In the genomic region with DNA sequence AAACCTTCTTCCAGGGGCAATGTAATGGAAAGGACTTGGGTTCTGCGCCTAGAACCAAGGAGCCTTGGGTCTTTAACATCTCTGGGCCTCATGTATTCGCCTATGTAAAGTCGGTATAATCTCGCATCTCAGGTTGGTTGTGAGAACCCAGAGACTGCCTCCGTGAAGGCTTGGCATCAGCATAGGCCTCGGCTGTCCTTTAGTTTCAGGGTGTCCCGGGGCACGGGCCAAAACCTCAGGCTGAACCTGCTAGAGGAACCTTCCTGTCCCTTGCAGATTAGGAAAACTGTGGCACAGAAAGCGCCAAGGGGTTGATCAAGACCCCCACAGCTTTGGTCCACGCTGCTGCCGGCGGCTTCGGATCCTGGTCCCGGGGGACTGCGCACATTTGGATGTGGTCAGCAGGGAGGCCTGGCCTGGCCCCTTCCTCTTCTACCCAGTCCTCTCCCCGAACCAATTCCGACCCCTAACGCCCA, we compare ENCODE assay signal across 1 cellular context.
A peak's percentile ranks its signal among the peaks of the same experiment; 100 is the strongest.
TF ChIP-seq lines count a peak whose summit lies in the region.

No MANE protein-coding gene starts in this region.

TF ChIP-seq in HepG2, 621 proteins besides CTCF, POLR2A, EP300 and RAD21 (continues in another document):
- TF ChIP-seq LRRFIP1 (CRISPR knock-in tag; conservative IDR thresholded peaks at IDR 0.05): 0 out of 2 replicates have a peak, but pooled peaks have one; percentile 2
- TF ChIP-seq ZNF24 (IDR thresholded peaks at IDR 0.05): no peak
- TF ChIP-seq ZNF557 (CRISPR knock-in tag; IDR thresholded peaks at IDR 0.05): 0 out of 2 replicates have a peak, but pooled peaks have one; percentile 46
- TF ChIP-seq ZBTB42 (CRISPR knock-in tag; IDR thresholded peaks at IDR 0.05): no peak
- 0 out of 2 replicates have a peak, but pooled peaks have one; percentile 15 for TF ChIP-seq HBP1 (CRISPR knock-in tag; IDR thresholded peaks at IDR 0.05; ENCODE audit: low read depth)
- TF ChIP-seq, protein P1, sequence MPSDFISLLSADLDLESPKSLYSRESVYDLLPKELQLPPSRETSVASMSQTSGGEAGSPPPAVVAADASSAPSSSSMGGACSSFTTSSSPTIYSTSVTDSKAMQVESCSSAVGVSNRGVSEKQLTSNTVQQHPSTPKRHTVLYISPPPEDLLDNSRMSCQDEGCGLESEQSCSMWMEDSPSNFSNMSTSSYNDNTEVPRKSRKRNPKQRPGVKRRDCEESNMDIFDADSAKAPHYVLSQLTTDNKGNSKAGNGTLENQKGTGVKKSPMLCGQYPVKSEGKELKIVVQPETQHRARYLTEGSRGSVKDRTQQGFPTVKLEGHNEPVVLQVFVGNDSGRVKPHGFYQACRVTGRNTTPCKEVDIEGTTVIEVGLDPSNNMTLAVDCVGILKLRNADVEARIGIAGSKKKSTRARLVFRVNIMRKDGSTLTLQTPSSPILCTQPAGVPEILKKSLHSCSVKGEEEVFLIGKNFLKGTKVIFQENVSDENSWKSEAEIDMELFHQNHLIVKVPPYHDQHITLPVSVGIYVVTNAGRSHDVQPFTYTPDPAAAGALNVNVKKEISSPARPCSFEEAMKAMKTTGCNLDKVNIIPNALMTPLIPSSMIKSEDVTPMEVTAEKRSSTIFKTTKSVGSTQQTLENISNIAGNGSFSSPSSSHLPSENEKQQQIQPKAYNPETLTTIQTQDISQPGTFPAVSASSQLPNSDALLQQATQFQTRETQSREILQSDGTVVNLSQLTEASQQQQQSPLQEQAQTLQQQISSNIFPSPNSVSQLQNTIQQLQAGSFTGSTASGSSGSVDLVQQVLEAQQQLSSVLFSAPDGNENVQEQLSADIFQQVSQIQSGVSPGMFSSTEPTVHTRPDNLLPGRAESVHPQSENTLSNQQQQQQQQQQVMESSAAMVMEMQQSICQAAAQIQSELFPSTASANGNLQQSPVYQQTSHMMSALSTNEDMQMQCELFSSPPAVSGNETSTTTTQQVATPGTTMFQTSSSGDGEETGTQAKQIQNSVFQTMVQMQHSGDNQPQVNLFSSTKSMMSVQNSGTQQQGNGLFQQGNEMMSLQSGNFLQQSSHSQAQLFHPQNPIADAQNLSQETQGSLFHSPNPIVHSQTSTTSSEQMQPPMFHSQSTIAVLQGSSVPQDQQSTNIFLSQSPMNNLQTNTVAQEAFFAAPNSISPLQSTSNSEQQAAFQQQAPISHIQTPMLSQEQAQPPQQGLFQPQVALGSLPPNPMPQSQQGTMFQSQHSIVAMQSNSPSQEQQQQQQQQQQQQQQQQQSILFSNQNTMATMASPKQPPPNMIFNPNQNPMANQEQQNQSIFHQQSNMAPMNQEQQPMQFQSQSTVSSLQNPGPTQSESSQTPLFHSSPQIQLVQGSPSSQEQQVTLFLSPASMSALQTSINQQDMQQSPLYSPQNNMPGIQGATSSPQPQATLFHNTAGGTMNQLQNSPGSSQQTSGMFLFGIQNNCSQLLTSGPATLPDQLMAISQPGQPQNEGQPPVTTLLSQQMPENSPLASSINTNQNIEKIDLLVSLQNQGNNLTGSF (CRISPR knock-in tag; IDR thresholded peaks at IDR 0.05): peak; percentile 24; the same call in 1 of the 2 replicates
- peak; percentile 86; the same call in 1 of the 2 replicates for TF ChIP-seq ZNF576 (CRISPR knock-in tag; IDR thresholded peaks at IDR 0.05)
- peak; percentile 56 for TF ChIP-seq PRPF4 (IDR thresholded peaks at IDR 0.05; ENCODE audit: low read depth, low read length, poor library complexity, severe bottlenecking)
- no peak for TF ChIP-seq KLF11 (CRISPR knock-in tag; IDR thresholded peaks at IDR 0.05)
- TF ChIP-seq, protein P2, sequence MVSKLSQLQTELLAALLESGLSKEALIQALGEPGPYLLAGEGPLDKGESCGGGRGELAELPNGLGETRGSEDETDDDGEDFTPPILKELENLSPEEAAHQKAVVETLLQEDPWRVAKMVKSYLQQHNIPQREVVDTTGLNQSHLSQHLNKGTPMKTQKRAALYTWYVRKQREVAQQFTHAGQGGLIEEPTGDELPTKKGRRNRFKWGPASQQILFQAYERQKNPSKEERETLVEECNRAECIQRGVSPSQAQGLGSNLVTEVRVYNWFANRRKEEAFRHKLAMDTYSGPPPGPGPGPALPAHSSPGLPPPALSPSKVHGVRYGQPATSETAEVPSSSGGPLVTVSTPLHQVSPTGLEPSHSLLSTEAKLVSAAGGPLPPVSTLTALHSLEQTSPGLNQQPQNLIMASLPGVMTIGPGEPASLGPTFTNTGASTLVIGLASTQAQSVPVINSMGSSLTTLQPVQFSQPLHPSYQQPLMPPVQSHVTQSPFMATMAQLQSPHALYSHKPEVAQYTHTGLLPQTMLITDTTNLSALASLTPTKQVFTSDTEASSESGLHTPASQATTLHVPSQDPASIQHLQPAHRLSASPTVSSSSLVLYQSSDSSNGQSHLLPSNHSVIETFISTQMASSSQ (IDR thresholded peaks at IDR 0.05; ENCODE audit: low read depth): no peak
- TF ChIP-seq, protein P2 (CRISPR knock-in tag; IDR thresholded peaks at IDR 0.05; ENCODE audit: borderline replicate concordance): 0 out of 2 replicates have a peak, but pooled peaks have one; percentile 7
- peak; percentile 79; the same call in 1 of the 2 replicates for TF ChIP-seq ZFP90 (CRISPR knock-in tag; IDR thresholded peaks at IDR 0.05; ENCODE audit: borderline replicate concordance)
- 0 out of 2 replicates have a peak, but pooled peaks have one; percentile 53 for TF ChIP-seq ZZZ3 (CRISPR knock-in tag; IDR thresholded peaks at IDR 0.05; ENCODE audit: borderline replicate concordance)
- TF ChIP-seq, protein P3, sequence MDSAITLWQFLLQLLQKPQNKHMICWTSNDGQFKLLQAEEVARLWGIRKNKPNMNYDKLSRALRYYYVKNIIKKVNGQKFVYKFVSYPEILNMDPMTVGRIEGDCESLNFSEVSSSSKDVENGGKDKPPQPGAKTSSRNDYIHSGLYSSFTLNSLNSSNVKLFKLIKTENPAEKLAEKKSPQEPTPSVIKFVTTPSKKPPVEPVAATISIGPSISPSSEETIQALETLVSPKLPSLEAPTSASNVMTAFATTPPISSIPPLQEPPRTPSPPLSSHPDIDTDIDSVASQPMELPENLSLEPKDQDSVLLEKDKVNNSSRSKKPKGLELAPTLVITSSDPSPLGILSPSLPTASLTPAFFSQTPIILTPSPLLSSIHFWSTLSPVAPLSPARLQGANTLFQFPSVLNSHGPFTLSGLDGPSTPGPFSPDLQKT (CRISPR knock-in tag; IDR thresholded peaks at IDR 0.05; ENCODE audit: borderline replicate concordance): no peak
- 0 out of 2 replicates have a peak, but pooled peaks have one; percentile 63 for TF ChIP-seq ZNF101 (CRISPR knock-in tag; IDR thresholded peaks at IDR 0.05; ENCODE audit: borderline replicate concordance, low read depth)
- TF ChIP-seq, protein P4, sequence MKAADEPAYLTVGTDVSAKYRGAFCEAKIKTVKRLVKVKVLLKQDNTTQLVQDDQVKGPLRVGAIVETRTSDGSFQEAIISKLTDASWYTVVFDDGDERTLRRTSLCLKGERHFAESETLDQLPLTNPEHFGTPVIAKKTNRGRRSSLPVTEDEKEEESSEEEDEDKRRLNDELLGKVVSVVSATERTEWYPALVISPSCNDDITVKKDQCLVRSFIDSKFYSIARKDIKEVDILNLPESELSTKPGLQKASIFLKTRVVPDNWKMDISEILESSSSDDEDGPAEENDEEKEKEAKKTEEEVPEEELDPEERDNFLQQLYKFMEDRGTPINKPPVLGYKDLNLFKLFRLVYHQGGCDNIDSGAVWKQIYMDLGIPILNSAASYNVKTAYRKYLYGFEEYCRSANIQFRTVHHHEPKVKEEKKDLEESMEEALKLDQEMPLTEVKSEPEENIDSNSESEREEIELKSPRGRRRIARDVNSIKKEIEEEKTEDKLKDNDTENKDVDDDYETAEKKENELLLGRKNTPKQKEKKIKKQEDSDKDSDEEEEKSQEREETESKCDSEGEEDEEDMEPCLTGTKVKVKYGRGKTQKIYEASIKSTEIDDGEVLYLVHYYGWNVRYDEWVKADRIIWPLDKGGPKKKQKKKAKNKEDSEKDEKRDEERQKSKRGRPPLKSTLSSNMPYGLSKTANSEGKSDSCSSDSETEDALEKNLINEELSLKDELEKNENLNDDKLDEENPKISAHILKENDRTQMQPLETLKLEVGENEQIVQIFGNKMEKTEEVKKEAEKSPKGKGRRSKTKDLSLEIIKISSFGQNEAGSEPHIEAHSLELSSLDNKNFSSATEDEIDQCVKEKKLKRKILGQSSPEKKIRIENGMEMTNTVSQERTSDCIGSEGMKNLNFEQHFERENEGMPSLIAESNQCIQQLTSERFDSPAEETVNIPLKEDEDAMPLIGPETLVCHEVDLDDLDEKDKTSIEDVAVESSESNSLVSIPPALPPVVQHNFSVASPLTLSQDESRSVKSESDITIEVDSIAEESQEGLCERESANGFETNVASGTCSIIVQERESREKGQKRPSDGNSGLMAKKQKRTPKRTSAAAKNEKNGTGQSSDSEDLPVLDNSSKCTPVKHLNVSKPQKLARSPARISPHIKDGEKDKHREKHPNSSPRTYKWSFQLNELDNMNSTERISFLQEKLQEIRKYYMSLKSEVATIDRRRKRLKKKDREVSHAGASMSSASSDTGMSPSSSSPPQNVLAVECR (CRISPR knock-in tag; IDR thresholded peaks at IDR 0.05; ENCODE audit: borderline replicate concordance): no peak
- TF ChIP-seq TEAD2 (CRISPR knock-in tag; IDR thresholded peaks at IDR 0.05): 0 out of 2 replicates have a peak, but pooled peaks have one; percentile 49
- peak; percentile 45; the same call in 1 of the 2 replicates for TF ChIP-seq ESRRA (CRISPR knock-in tag; IDR thresholded peaks at IDR 0.05; ENCODE audit: low read depth)
- TF ChIP-seq ZBTB34 (CRISPR knock-in tag; IDR thresholded peaks at IDR 0.05): 0 out of 2 replicates have a peak, but pooled peaks have one; percentile 4
- no peak for TF ChIP-seq CCDC6 (CRISPR knock-in tag; IDR thresholded peaks at IDR 0.05)
- 0 out of 2 replicates have a peak, but pooled peaks have one; percentile 10 for TF ChIP-seq E2F1 (CRISPR knock-in tag; IDR thresholded peaks at IDR 0.05)
- no peak for TF ChIP-seq ZNF784 (CRISPR knock-in tag; IDR thresholded peaks at IDR 0.05; ENCODE audit: borderline replicate concordance)
- TF ChIP-seq ZNF629 (CRISPR knock-in tag; conservative IDR thresholded peaks at IDR 0.05): 0 out of 2 replicates have a peak, but pooled peaks have one; percentile 6
- peak; percentile 19; the same call in 1 of the 2 replicates for TF ChIP-seq ZNF138 (CRISPR knock-in tag; IDR thresholded peaks at IDR 0.05; ENCODE audit: low read depth)
